ENCODE assay signal across 1 cellular context in the genomic region with DNA sequence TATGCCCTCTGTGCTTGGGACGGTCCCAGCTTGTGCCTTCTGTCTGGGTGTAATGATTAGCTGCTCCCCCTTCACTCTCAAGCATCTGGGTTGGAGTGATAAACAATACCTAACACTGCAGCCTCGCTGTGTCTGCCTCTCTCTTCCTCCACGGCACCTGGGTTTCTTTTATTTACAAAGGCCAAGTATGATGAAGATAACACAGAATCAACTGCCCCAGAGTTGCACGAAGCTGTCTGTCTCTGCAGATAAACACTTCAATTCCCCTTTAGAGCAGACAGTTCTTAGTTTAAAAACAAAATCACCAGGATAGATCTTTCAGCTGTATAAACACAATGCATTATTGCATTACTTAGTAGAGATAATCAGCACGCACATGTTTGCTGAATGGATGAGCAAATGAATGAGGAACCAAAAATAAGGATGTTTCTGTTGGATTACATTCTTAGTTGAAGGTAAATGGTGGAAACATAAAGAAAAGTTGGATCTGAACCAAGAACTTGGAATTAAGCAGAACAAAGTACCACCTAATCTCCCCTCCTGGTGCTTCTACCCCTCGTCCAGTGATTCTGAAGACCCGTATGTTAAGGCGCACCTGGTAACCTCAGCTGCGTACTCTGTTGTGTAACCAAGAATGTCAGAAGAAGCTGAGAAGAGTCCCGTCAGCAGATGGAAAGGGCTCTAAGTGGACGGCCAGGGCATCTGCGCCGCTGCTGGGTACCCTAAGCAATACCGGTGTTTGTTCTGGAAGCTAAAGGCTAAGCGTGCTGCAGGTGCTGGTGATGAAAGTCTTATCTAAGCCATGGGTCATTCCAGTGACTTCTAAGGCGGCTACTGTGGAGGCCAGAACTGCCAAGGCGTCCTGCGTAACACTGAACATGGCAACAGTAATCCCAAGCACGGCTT.
TF ChIP-seq lines count a peak whose summit lies in the region.

No MANE protein-coding gene starts in this region.

TF ChIP-seq in K562, 482 proteins besides CTCF, POLR2A, EP300 and RAD21 (continued from another document and continues in another):
- TF ChIP-seq GMEB1 (CRISPR knock-in tag; IDR thresholded peaks at IDR 0.05) (peak; percentile 70), RFX7 (CRISPR knock-in tag; IDR thresholded peaks at IDR 0.05) (no peak), GATA2 (CRISPR knock-in tag; IDR thresholded peaks at IDR 0.05) (peak; percentile 100), SMARCB1 (IDR thresholded peaks at IDR 0.05; ENCODE audit: insufficient read length, low read depth) (no peak), MCM7 (IDR thresholded peaks at IDR 0.05) (peak in 1 of 2 experiments; percentile 85; a peak in 1 of 4 replicates), ZNF75A (CRISPR knock-in tag; IDR thresholded peaks at IDR 0.05) (peak; percentile 72), PTRF (tag; IDR thresholded peaks at IDR 0.05) (peak; percentile 59), ZFP30 (CRISPR knock-in tag; IDR thresholded peaks at IDR 0.05; ENCODE audit: borderline replicate concordance) (no peak), PYGO2 (tag; IDR thresholded peaks at IDR 0.05) (peak; percentile 96), RB1 (IDR thresholded peaks at IDR 0.05; ENCODE audit: low read depth) (no peak; the same call in 1 of the 2 replicates), ZBTB33 (CRISPR knock-in tag; IDR thresholded peaks at IDR 0.05) (no peak; the same call in 1 of the 2 replicates), ZZZ3 (IDR thresholded peaks at IDR 0.05) (no peak), CHD7 (IDR thresholded peaks at IDR 0.05; ENCODE audit: low read depth, low read length) (no peak), CHD1 (IDR thresholded peaks at IDR 0.05; ENCODE audit: low read length) (no peak), ERF (CRISPR knock-in tag; IDR thresholded peaks at IDR 0.05) (peak; percentile 98), ZNF644 (tag; IDR thresholded peaks at IDR 0.05; ENCODE audit: low read depth) (peak; percentile 99), ADNP (tag; IDR thresholded peaks at IDR 0.05) (peak; percentile 53; the same call in 1 of the 2 replicates), NCOA1 (IDR thresholded peaks at IDR 0.05; ENCODE audit: low read depth) (peak; percentile 96), SMC3 (conservative IDR thresholded peaks at IDR 0.05; ENCODE audit: insufficient read depth, low read depth, low read length) (no peak), HMG20B (CRISPR knock-in tag; IDR thresholded peaks at IDR 0.05) (no peak), E2F3 (CRISPR knock-in tag; IDR thresholded peaks at IDR 0.05) (no peak), HDAC6 (IDR thresholded peaks at IDR 0.05; ENCODE audit: low read depth, low read length) (no peak), SAP30 (IDR thresholded peaks at IDR 0.05; ENCODE audit: borderline replicate concordance, insufficient read depth, low read depth, low read length, poor library complexity, severe bottlenecking) (no peak), E2F5 (CRISPR knock-in tag; IDR thresholded peaks at IDR 0.05) (no peak), SMARCC2 (IDR thresholded peaks at IDR 0.05; ENCODE audit: low read depth) (peak; percentile 99), ZNF766 (CRISPR knock-in tag; conservative IDR thresholded peaks at IDR 0.05) (peak; percentile 99), ZC3H8 (IDR thresholded peaks at IDR 0.05) (0 out of 2 replicates have a peak, but pooled peaks have one; percentile 49), ZNF232 (CRISPR knock-in tag; IDR thresholded peaks at IDR 0.05) (no peak), ZBTB8A (IDR thresholded peaks at IDR 0.05; ENCODE audit: partially characterized antibody) (no peak), POLR2H (tag; IDR thresholded peaks at IDR 0.05; ENCODE audit: low read depth) (no peak), ILF3 (IDR thresholded peaks at IDR 0.05; ENCODE audit: borderline replicate concordance) (no peak), LARP7 (IDR thresholded peaks at IDR 0.05) (no peak), RBM14 (IDR thresholded peaks at IDR 0.05; ENCODE audit: borderline replicate concordance, insufficient read depth, low read depth, low read length) (no peak), HSF4 (CRISPR knock-in tag; IDR thresholded peaks at IDR 0.05; ENCODE audit: borderline replicate concordance) (no peak), KAT2B (IDR thresholded peaks at IDR 0.05; ENCODE audit: low read depth, low read length) (no peak), KLF6 (CRISPR knock-in tag; IDR thresholded peaks at IDR 0.05; ENCODE audit: borderline replicate concordance) (peak; percentile 90; the same call in 1 of the 2 replicates), VEZF1 (CRISPR knock-in tag; IDR thresholded peaks at IDR 0.05) (peak; percentile 85), ZBTB2 (IDR thresholded peaks at IDR 0.05) (no peak), ZNF384 (IDR thresholded peaks at IDR 0.05; ENCODE audit: low read depth, low read length) (no peak)
- TF ChIP-seq, protein P1, sequence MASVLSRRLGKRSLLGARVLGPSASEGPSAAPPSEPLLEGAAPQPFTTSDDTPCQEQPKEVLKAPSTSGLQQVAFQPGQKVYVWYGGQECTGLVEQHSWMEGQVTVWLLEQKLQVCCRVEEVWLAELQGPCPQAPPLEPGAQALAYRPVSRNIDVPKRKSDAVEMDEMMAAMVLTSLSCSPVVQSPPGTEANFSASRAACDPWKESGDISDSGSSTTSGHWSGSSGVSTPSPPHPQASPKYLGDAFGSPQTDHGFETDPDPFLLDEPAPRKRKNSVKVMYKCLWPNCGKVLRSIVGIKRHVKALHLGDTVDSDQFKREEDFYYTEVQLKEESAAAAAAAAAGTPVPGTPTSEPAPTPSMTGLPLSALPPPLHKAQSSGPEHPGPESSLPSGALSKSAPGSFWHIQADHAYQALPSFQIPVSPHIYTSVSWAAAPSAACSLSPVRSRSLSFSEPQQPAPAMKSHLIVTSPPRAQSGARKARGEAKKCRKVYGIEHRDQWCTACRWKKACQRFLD (CRISPR knock-in tag; IDR thresholded peaks at IDR 0.05) = peak; percentile 99
